22 cellular contexts compared by ENCODE assay signal in genomic region chr10:33178026-33178755, GRCh38.
"Had no signal": no experiment of that assay in that cellular context is flagged by ENCODE, and none has a peak within 500 bp of the region (broad histone marks: within the 10 kb centered on the region; RNA-seq: fewer than 3 reads in every experiment).

No MANE protein-coding gene starts in this region.

- H3K4me3 ChIP-seq: cardiac muscle cell, colonic mucosa, upper lobe of left lung had no signal

- H3K9me3 Mint-ChIP-seq: activated CD4-positive, alpha-beta memory T cell treated with anti-CD3 and anti-CD28 coated beads, Interleukin-2, amount 10 ng/mL, durations not matched to agents 7 days and 5 days; activated naive CD8-positive, alpha-beta T cell treated with anti-CD3 and anti-CD28 coated beads for 36 hours; activated T-cell treated with anti-CD3 and anti-CD28 coated beads, Interleukin-2, amount 50 U/mL, for 72 hours; immature natural killer cell; memory B cell; neural crest cell; stimulated activated naive B cell treated with anti-CD40 and anti-IgM and Interleukin-4, amounts not matched to agents 10 μg/mL and 1 μg/mL and 100 μg/mL, for 72 hours; T-cell had no signal

- H3K27ac ChIP-seq: cardiac muscle cell, colonic mucosa, parathyroid adenoma, upper lobe of left lung, VCaP had no signal

- H3K27me3 ChIP-seq: cardiac muscle cell, colonic mucosa, upper lobe of left lung had no signal

- H3K27ac Mint-ChIP-seq: activated CD4-positive, alpha-beta memory T cell treated with anti-CD3 and anti-CD28 coated beads, Interleukin-2, amount 10 ng/mL, durations not matched to agents 7 days and 5 days; activated CD4-positive, alpha-beta T cell treated with anti-CD3 and anti-CD28 coated beads for 36 hours; activated naive CD8-positive, alpha-beta T cell treated with anti-CD3 and anti-CD28 coated beads for 36 hours; immature natural killer cell; memory B cell; stimulated activated naive B cell treated with anti-CD40 and anti-IgM and Interleukin-4, amounts not matched to agents 10 μg/mL and 1 μg/mL and 100 μg/mL, for 72 hours; T-cell had no signal

- DNase-seq: activated CD4-positive, alpha-beta memory T cell treated with anti-CD3 and anti-CD28 coated beads, Interleukin-2, amount 10 ng/mL, durations not matched to agents 7 days and 5 days; activated CD4-positive, alpha-beta T cell treated with anti-CD3 and anti-CD28 coated beads for 36 hours; activated gamma-delta T cell treated with Interleukin-2 at 50 U/mL for 16 hours; activated naive CD8-positive, alpha-beta T cell treated with anti-CD3 and anti-CD28 coated beads for 36 hours; activated T-cell treated with anti-CD3 and anti-CD28 coated beads, Interleukin-2, amount 50 U/mL, for 72 hours; anterior cingulate cortex; colonic mucosa; effector CD4-positive, alpha-beta T cell; immature natural killer cell; left colon; small intestine; stimulated activated CD4-positive, alpha-beta T cell treated with anti-CD3 and anti-CD28 coated beads, Interleukin-1b, Interleukin-23, amount 100 ng/mL, for 48 hours; stimulated activated naive B cell treated with anti-CD40 and anti-IgM and Interleukin-4, amounts not matched to agents 10 μg/mL and 1 μg/mL and 100 μg/mL, for 72 hours; substantia nigra; T-cell; T1000; upper lobe of left lung had no signal

- H3K36me3 Mint-ChIP-seq: activated naive CD8-positive, alpha-beta T cell treated with anti-CD3 and anti-CD28 coated beads for 36 hours; immature natural killer cell; memory B cell; stimulated activated naive B cell treated with anti-CD40 and anti-IgM and Interleukin-4, amounts not matched to agents 10 μg/mL and 1 μg/mL and 100 μg/mL, for 72 hours; T-cell had no signal

- H3K9me3 ChIP-seq: colonic mucosa, upper lobe of left lung had no signal

- H3K4me3 Mint-ChIP-seq: activated CD4-positive, alpha-beta memory T cell treated with anti-CD3 and anti-CD28 coated beads, Interleukin-2, amount 10 ng/mL, durations not matched to agents 7 days and 5 days; activated CD4-positive, alpha-beta T cell treated with anti-CD3 and anti-CD28 coated beads for 36 hours; activated naive CD8-positive, alpha-beta T cell treated with anti-CD3 and anti-CD28 coated beads for 36 hours; activated T-cell treated with anti-CD3 and anti-CD28 coated beads, Interleukin-2, amount 50 U/mL, for 72 hours; immature natural killer cell; memory B cell; neural crest cell; stimulated activated naive B cell treated with anti-CD40 and anti-IgM and Interleukin-4, amounts not matched to agents 10 μg/mL and 1 μg/mL and 100 μg/mL, for 72 hours; T-cell had no signal

- H3K36me3 ChIP-seq: colonic mucosa had no signal

- H3K4me1 ChIP-seq: colonic mucosa, parathyroid adenoma, upper lobe of left lung had no signal

- ATAC-seq: activated CD4-positive, alpha-beta T cell treated with anti-CD3 and anti-CD28 coated beads for 36 hours; activated T-cell treated with anti-CD3 and anti-CD28 coated beads, Interleukin-2, amount 50 U/mL, for 72 hours; left colon; stimulated activated naive B cell treated with anti-CD40 and anti-IgM and Interleukin-4, amounts not matched to agents 10 μg/mL and 1 μg/mL and 100 μg/mL, for 72 hours; T-cell had no signal

- H3K4me1 Mint-ChIP-seq: immature natural killer cell; stimulated activated naive B cell treated with anti-CD40 and anti-IgM and Interleukin-4, amounts not matched to agents 10 μg/mL and 1 μg/mL and 100 μg/mL, for 72 hours; T-cell had no signal
